In genomic region chr16:894136-894535, GRCh38 we compare ENCODE assay signal across 28 cellular contexts.
"Had no signal": no experiment of that assay in that cellular context is flagged by ENCODE, and none has a peak within 500 bp of the region (broad histone marks: within the 10 kb centered on the region; RNA-seq: fewer than 3 reads in every experiment).

No MANE protein-coding gene starts in this region.

- H3K4me1 Mint-ChIP-seq: activated CD4-positive, alpha-beta T cell treated with anti-CD3 and anti-CD28 coated beads, Interleukin-2, amount 10 ng/mL, durations not matched to agents 24 days and 14 days; activated naive CD4-positive, alpha-beta T cell treated with anti-CD3 and anti-CD28 coated beads, Interleukin-2, amount 10 ng/mL, durations not matched to agents 7 days and 5 days; activated naive CD8-positive, alpha-beta T cell treated with anti-CD3 and anti-CD28 coated beads, Interleukin-2, amount 50 U/mL, for 24 hours; naive B cell had no signal

- H3K27ac ChIP-seq: epithelial cell of prostate, gastrocnemius medialis, hepatocyte, parathyroid adenoma, psoas muscle, spleen, thyroid gland, upper lobe of right lung had no signal

- H3K27ac Mint-ChIP-seq: activated CD4-positive, alpha-beta memory T cell treated with anti-CD3 and anti-CD28 coated beads for 36 hours; activated CD4-positive, alpha-beta T cell treated with anti-CD3 and anti-CD28 coated beads, Interleukin-2, amount 10 ng/mL, durations not matched to agents 24 days and 14 days; activated naive CD4-positive, alpha-beta T cell treated with anti-CD3 and anti-CD28 coated beads, Interleukin-2, amount 10 ng/mL, durations not matched to agents 7 days and 5 days; activated naive CD8-positive, alpha-beta T cell treated with anti-CD3 and anti-CD28 coated beads, Interleukin-2, amount 50 U/mL, for 24 hours; activated T-cell treated with anti-CD3 and anti-CD28 coated beads, Interleukin-2, amount 50 U/mL, for 24 hours; nephron progenitor cell; stimulated activated naive CD8-positive, alpha-beta T cell treated with anti-CD3 and anti-CD28 coated beads, Interleukin-15, Interleukin-2, amounts not matched to agents 100 ng/mL and 50 ng/mL, for 24 hours; T-helper 17 cell had no signal

- H3K9me3 ChIP-seq: gastrocnemius medialis, psoas muscle, SK-N-SH, spleen, thyroid gland, upper lobe of right lung had no signal

- H3K9ac ChIP-seq: parathyroid adenoma, SK-N-SH had no signal

- ATAC-seq: activated naive CD8-positive, alpha-beta T cell treated with anti-CD3 and anti-CD28 coated beads, Interleukin-2, amount 50 U/mL, for 24 hours; gastrocnemius medialis; psoas muscle; T-helper 17 cell; upper lobe of right lung had no signal

- H3K4me3 ChIP-seq: gastrocnemius medialis, hepatocyte, psoas muscle, spleen, thyroid gland, upper lobe of right lung had no signal

- H3K4me3 Mint-ChIP-seq: activated CD4-positive, alpha-beta memory T cell treated with anti-CD3 and anti-CD28 coated beads for 36 hours; activated CD4-positive, alpha-beta T cell treated with anti-CD3 and anti-CD28 coated beads, Interleukin-2, amount 10 ng/mL, durations not matched to agents 24 days and 14 days; activated naive CD4-positive, alpha-beta T cell treated with anti-CD3 and anti-CD28 coated beads, Interleukin-2, amount 10 ng/mL, durations not matched to agents 7 days and 5 days; activated naive CD8-positive, alpha-beta T cell treated with anti-CD3 and anti-CD28 coated beads, Interleukin-2, amount 50 U/mL, for 24 hours; activated T-cell treated with anti-CD3 and anti-CD28 coated beads, Interleukin-2, amount 50 U/mL, for 24 hours; naive B cell; nephron progenitor cell; stimulated activated naive CD8-positive, alpha-beta T cell treated with anti-CD3 and anti-CD28 coated beads, Interleukin-15, Interleukin-2, amounts not matched to agents 100 ng/mL and 50 ng/mL, for 24 hours; T-helper 17 cell had no signal

- H3K36me3 ChIP-seq: gastrocnemius medialis had no signal

- H3K36me3 Mint-ChIP-seq: activated CD4-positive, alpha-beta memory T cell treated with anti-CD3 and anti-CD28 coated beads for 36 hours; activated naive CD4-positive, alpha-beta T cell treated with anti-CD3 and anti-CD28 coated beads, Interleukin-2, amount 10 ng/mL, durations not matched to agents 7 days and 5 days; naive B cell had no signal

- H3K9me3 Mint-ChIP-seq: activated CD4-positive, alpha-beta memory T cell treated with anti-CD3 and anti-CD28 coated beads for 36 hours; activated CD4-positive, alpha-beta T cell treated with anti-CD3 and anti-CD28 coated beads, Interleukin-2, amount 10 ng/mL, durations not matched to agents 24 days and 14 days; activated naive CD4-positive, alpha-beta T cell treated with anti-CD3 and anti-CD28 coated beads, Interleukin-2, amount 10 ng/mL, durations not matched to agents 7 days and 5 days; activated naive CD8-positive, alpha-beta T cell treated with anti-CD3 and anti-CD28 coated beads, Interleukin-2, amount 50 U/mL, for 24 hours; activated T-cell treated with anti-CD3 and anti-CD28 coated beads, Interleukin-2, amount 50 U/mL, for 24 hours; naive B cell; nephron progenitor cell; stimulated activated naive CD8-positive, alpha-beta T cell treated with anti-CD3 and anti-CD28 coated beads, Interleukin-15, Interleukin-2, amounts not matched to agents 100 ng/mL and 50 ng/mL, for 24 hours had no signal

- H3K27me3 ChIP-seq: gastrocnemius medialis, hepatocyte, spleen, thyroid gland, upper lobe of right lung had no signal

- H3K4me1 ChIP-seq: gastrocnemius medialis, parathyroid adenoma, psoas muscle, spleen, thyroid gland, upper lobe of right lung had no signal

- H3K27me3 Mint-ChIP-seq: activated CD4-positive, alpha-beta memory T cell treated with anti-CD3 and anti-CD28 coated beads for 36 hours; activated CD4-positive, alpha-beta T cell treated with anti-CD3 and anti-CD28 coated beads, Interleukin-2, amount 10 ng/mL, durations not matched to agents 24 days and 14 days; activated naive CD4-positive, alpha-beta T cell treated with anti-CD3 and anti-CD28 coated beads, Interleukin-2, amount 10 ng/mL, durations not matched to agents 7 days and 5 days; activated naive CD8-positive, alpha-beta T cell treated with anti-CD3 and anti-CD28 coated beads, Interleukin-2, amount 50 U/mL, for 24 hours; activated T-cell treated with anti-CD3 and anti-CD28 coated beads, Interleukin-2, amount 50 U/mL, for 24 hours; naive B cell; stimulated activated naive CD8-positive, alpha-beta T cell treated with anti-CD3 and anti-CD28 coated beads, Interleukin-15, Interleukin-2, amounts not matched to agents 100 ng/mL and 50 ng/mL, for 24 hours; T-helper 17 cell had no signal

- DNase-seq: activated CD4-positive, alpha-beta memory T cell treated with anti-CD3 and anti-CD28 coated beads for 36 hours; activated CD4-positive, alpha-beta T cell treated with anti-CD3 and anti-CD28 coated beads, Interleukin-2, amount 10 ng/mL, durations not matched to agents 24 days and 14 days; activated CD4-positive, CD25-positive, alpha-beta regulatory T cell treated with anti-CD3 and anti-CD28 coated beads, Interleukin-2, amount 50 U/mL, for 72 hours; activated CD8-positive, alpha-beta memory T cell treated with anti-CD3 and anti-CD28 coated beads, Interleukin-2, amount 50 U/mL, for 48 hours; activated gamma-delta T cell; activated naive CD4-positive, alpha-beta T cell treated with anti-CD3 and anti-CD28 coated beads, Interleukin-2, amount 10 ng/mL, durations not matched to agents 7 days and 5 days; activated naive CD8-positive, alpha-beta T cell treated with anti-CD3 and anti-CD28 coated beads, Interleukin-2, amount 50 U/mL, for 24 hours; activated T-cell treated with anti-CD3 and anti-CD28 coated beads, Interleukin-2, amount 50 U/mL, for 24 hours; dermis blood vessel endothelial cell; effector CD4-positive, alpha-beta T cell; gastrocnemius medialis; glutamatergic neuron; islet precursor cell; mammary epithelial cell; naive B cell; nephron progenitor cell; occipital lobe; spleen; T-helper 17 cell; T1000; thyroid gland; upper lobe of right lung had no signal
